ENCODE assay signal across 8 cellular contexts in the genomic region with DNA sequence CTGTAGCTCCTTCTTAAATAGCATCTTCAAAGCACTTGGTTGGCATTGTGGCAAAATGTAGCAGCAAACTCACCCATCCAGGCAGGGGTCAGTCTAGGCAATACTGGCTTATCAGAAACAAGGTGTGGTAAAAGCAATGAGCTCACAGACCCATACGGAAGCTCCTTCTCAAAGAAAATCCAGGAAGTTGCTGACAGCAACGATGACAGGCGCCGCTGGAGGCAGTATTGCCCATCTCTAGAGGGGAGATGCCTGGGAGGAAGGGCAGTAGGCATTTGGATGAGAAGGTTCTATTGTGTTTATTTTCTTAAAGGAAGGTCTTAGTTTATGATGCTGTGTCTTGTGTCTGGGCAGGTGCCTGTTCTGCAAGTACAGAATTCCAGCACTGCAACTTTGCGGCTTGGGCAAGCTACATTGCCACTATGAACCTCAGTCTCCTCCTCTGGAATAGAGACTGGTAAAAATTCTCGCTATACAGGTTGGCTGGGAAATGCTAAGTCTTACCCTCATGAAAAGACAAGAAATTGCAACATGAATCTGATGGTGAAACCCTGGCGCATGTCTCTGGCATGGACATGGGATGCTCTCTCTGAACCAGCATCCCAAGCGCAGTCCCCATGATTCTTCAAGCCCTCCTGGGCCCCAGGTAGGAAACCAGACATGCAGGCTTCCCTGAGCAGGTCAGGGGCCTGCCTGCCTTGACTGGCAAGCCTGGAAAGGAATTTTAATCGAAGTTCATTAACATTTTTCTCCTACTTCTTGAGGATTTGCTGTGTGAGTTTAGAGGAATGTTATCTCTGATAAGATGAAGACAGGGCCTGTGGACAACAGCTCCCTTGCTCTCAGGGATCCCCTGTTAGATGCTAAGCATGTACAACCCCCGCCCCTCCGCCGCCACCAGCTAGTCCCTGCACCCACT.
DNase-seq lines count a peak whose midpoint lies in the region; ATAC-seq and TF ChIP-seq lines count a peak whose summit lies in the region.

No MANE protein-coding gene starts in this region.

- no peak overlapping the region for H3K4me3 ChIP-seq in GM06990 (replicated peaks; ENCODE audit: low read depth, low read length)
- no peak overlapping the region for H3K4me3 ChIP-seq in right cardiac atrium (ENCODE audit: low read length)
- no peak overlapping the region for H3K4me3 ChIP-seq in stomach

- H3K27ac ChIP-seq in VCaP (peak overlapping the region; percentile 27), right cardiac atrium (ENCODE audit: low read length) (no peak overlapping the region), stomach (no peak overlapping the region)

- TF ChIP-seq POLR2A in stomach (IDR thresholded peaks at IDR 0.05) = no peak

- H3K9me3 ChIP-seq in right cardiac atrium (ENCODE audit: control insufficient read depth, low read length) = no peaks in the 10 kb centered on the region
- no peaks in the 10 kb centered on the region for H3K9me3 ChIP-seq in stomach

- intact Hi-C loops in right cardiac atrium (cut with DNase I) (loop anchor here in 1 of 4 donors (10.0 kb wide), 1 partner anchor 216 kb away; no protein-coding TSS in a partner anchor), stomach (cut with DNase I; ENCODE audit: low total_unique reads) (no loop called here)

- H3K36me3 ChIP-seq in GM06990 (ENCODE audit: control insufficient read depth, insufficient read depth, low read length) (no peaks in the 10 kb centered on the region), stomach (no peaks in the 10 kb centered on the region)

- 61% methylated on average over 12 of the region's 12 CpGs for WGBS in right cardiac atrium
- 61 to 65% (median 65%) methylated on average over 12 of the region's 12 CpGs for WGBS in stomach, 5 donors

- TF ChIP-seq CTCF in GM06990 (IDR thresholded peaks at IDR 0.05; ENCODE audit: insufficient read depth, low read length, poor library complexity, severe bottlenecking) (peak; percentile 7), VCaP (conservative IDR thresholded peaks at IDR 0.05) (peak; percentile 84), stomach (IDR thresholded peaks at IDR 0.05) (peak in 5 of 7 experiments; percentile 42 to 80 (median 66))

- peak; percentile 43 for ATAC-seq in HG03571 (IDR thresholded peaks at IDR 0.05; ENCODE audit: unreplicated experiment)
- peak; percentile 41 to 42 for ATAC-seq in right cardiac atrium

- H3K27me3 ChIP-seq in GM06990 (replicated peaks; ENCODE audit: control insufficient read depth, insufficient read depth, low read length) (no peaks in the 10 kb centered on the region; the same call in 1 of the 2 replicates), right cardiac atrium (ENCODE audit: control insufficient read depth, insufficient read depth) (no peaks in the 10 kb centered on the region), stomach (peaks cover 0 to 13% (median 0%) of the 10 kb centered on the region in 3 donors)

- no peak for TF ChIP-seq EP300 in stomach (IDR thresholded peaks at IDR 0.05)

- no peaks in the 10 kb centered on the region for H3K4me1 ChIP-seq in right cardiac atrium (ENCODE audit: control insufficient read depth, insufficient read depth, low read length)
- peaks cover 0 to 4% (median 0%) of the 10 kb centered on the region in 4 donors for H3K4me1 ChIP-seq in stomach

- no peak for DNase-seq in GM06990 (ENCODE audit: extremely low read depth, insufficient read length)
- peak in 2 of 3 donors; percentile 39 to 66 for DNase-seq in right cardiac atrium
- DNase-seq in stomach = peak; percentile 81
- DNase-seq in activated gamma-delta T cell (lab: John Stamatoyannopoulos, UW) = no peak
- no peak for DNase-seq in amniotic stem cell (lab: John Stamatoyannopoulos, UW)
- no peak for DNase-seq in NCI-H1048 (lab: John Stamatoyannopoulos, UW)

Comparison
In these comparisons a context has a peak if more than half of its experiments do, and no peak if none do; other contexts are left out.
1. DNase-seq: peak in right cardiac atrium (2 of 3) and stomach (single experiment); none in GM06990 (single experiment), activated gamma-delta T cell (single experiment), amniotic stem cell (single experiment) and NCI-H1048 (single experiment).
2. CTCF ChIP-seq: peak in every context shown above with its lines; median percentile 84 in VCaP; 66 in stomach; 7 in GM06990.